Comparison of ENCODE assay signal across 1 cellular context in genomic region chr2:128374711-128375413, GRCh38.
TF ChIP-seq lines count a peak whose summit lies in the region.

No MANE protein-coding gene starts in this region.

TF ChIP-seq in HepG2, 621 proteins besides CTCF, POLR2A, EP300 and RAD21:
- TF ChIP-seq HNF4G (IDR thresholded peaks at IDR 0.05; ENCODE audit: borderline replicate concordance, low read depth, low read length) (no peak), HNF4G (CRISPR knock-in tag; IDR thresholded peaks at IDR 0.05; ENCODE audit: borderline replicate concordance, low read depth) (no peak), FOXO4 (CRISPR knock-in tag; conservative IDR thresholded peaks at IDR 0.05) (no peak), ZNF124 (CRISPR knock-in tag; IDR thresholded peaks at IDR 0.05) (no peak), ZNF703 (CRISPR knock-in tag; IDR thresholded peaks at IDR 0.05; ENCODE audit: borderline replicate concordance) (no peak), KDM5B (CRISPR knock-in tag; IDR thresholded peaks at IDR 0.05; ENCODE audit: borderline replicate concordance) (no peak), ZNF766 (CRISPR knock-in tag; IDR thresholded peaks at IDR 0.05; ENCODE audit: borderline replicate concordance) (no peak), ZSCAN5A (CRISPR knock-in tag; IDR thresholded peaks at IDR 0.05; ENCODE audit: borderline replicate concordance) (no peak), ELF1 (CRISPR knock-in tag; IDR thresholded peaks at IDR 0.05) (no peak), TEAD3 (CRISPR knock-in tag; optimal IDR thresholded peaks at IDR 0.05; ENCODE audit: borderline replicate concordance) (no peak), MYPOP (CRISPR knock-in tag; IDR thresholded peaks at IDR 0.05) (no peak), ZNF691 (CRISPR knock-in tag; IDR thresholded peaks at IDR 0.05; ENCODE audit: borderline replicate concordance, low read depth) (no peak), ARID4A (CRISPR knock-in tag; IDR thresholded peaks at IDR 0.05; ENCODE audit: borderline replicate concordance) (no peak), ZNF501 (CRISPR knock-in tag; IDR thresholded peaks at IDR 0.05) (no peak), SRY (CRISPR knock-in tag; IDR thresholded peaks at IDR 0.05) (no peak), KAT2B (IDR thresholded peaks at IDR 0.05; ENCODE audit: borderline replicate concordance, low read depth, low read length) (no peak), PATZ1 (CRISPR knock-in tag; IDR thresholded peaks at IDR 0.05) (no peak), SAP130 (CRISPR knock-in tag; IDR thresholded peaks at IDR 0.05; ENCODE audit: low read depth) (no peak), STAT6 (CRISPR knock-in tag; IDR thresholded peaks at IDR 0.05; ENCODE audit: borderline replicate concordance) (no peak), HOMEZ (CRISPR knock-in tag; IDR thresholded peaks at IDR 0.05; ENCODE audit: low read depth) (no peak)
